ENCODE assay signal across 8 cellular contexts in genomic region chr17:17108681-17109049, GRCh38.
DNase-seq lines count a peak whose midpoint lies in the region; ATAC-seq lines count a peak whose summit lies in the region.

No MANE protein-coding gene starts in this region.

- no peaks in the 10 kb centered on the region for H3K9me3 Mint-ChIP-seq in naive thymus-derived CD8-positive, alpha-beta T cell

- peak overlapping the region; percentile 69 to 90 for H3K27ac ChIP-seq in esophagus (ENCODE audit: low read depth in 2 of 2, low read length in 1 of 2)

- DNase-seq in A172 (ENCODE audit: low spot score) (peak; percentile 27), NCI-H69 (lab: John Stamatoyannopoulos, UW) (peak; percentile 65), mesenteric fat pad (ENCODE audit: low spot score) (no peak), NCI-H1436 treated with DMSO at 0.1 percent for 48 hours (lab: John Stamatoyannopoulos, UW) (no peak), NCI-H524 treated with DMSO at 0.1 percent for 48 hours (lab: John Stamatoyannopoulos, UW) (no peak)
- DNase-seq in naive thymus-derived CD8-positive, alpha-beta T cell: peak in 1 of 10 donors; percentile 34
- no peak for DNase-seq in activated T-cell treated with anti-CD3 and anti-CD28 coated beads, Interleukin-2, amount 50 U/mL, for 48 hours

- H3K4me3 Mint-ChIP-seq in naive thymus-derived CD8-positive, alpha-beta T cell: peak overlapping the region in 4 of 10 donors; percentile 2 to 72 (median 29)

- H3K4me1 ChIP-seq in esophagus (ENCODE audit: control insufficient read depth in 2 of 2, insufficient read depth in 2 of 2, low read length in 1 of 2): peaks cover 27 to 41% of the 10 kb centered on the region in 2 donors

- H3K27me3 Mint-ChIP-seq in naive thymus-derived CD8-positive, alpha-beta T cell: no peaks in the 10 kb centered on the region

- H3K27me3 ChIP-seq in esophagus (ENCODE audit: control insufficient read depth in 1 of 2, insufficient read depth in 2 of 2, low read length in 2 of 2): no peaks in the 10 kb centered on the region

- peaks cover 40 to 80% (median 78%) of the 10 kb centered on the region in 4 donors for H3K4me1 Mint-ChIP-seq in naive thymus-derived CD8-positive, alpha-beta T cell

- H3K27ac Mint-ChIP-seq in naive thymus-derived CD8-positive, alpha-beta T cell: peak overlapping the region in 8 of 10 donors; percentile 9 to 93 (median 79)

- H3K36me3 ChIP-seq in esophagus (ENCODE audit: control insufficient read depth in 2 of 2, insufficient read depth in 2 of 2, low read length in 1 of 2): peaks cover 2 to 13% of the 10 kb centered on the region in 2 donors

- H3K4me3 ChIP-seq in esophagus (ENCODE audit: low read depth in 1 of 2, low read length in 2 of 2): no peak overlapping the region

- POLR2A ChIA-PET in naive thymus-derived CD8-positive, alpha-beta T cell (lab: Charles Lee): interaction anchor here (0.9 to 1.3 kb wide), 2 partner anchors 10 to 17 kb away, joined by 3 to 5 read pairs; no protein-coding TSS in a partner anchor

- no peaks in the 10 kb centered on the region for H3K9me3 ChIP-seq in esophagus (ENCODE audit: control insufficient read depth in 2 of 2, insufficient read depth in 1 of 2, low read depth in 1 of 2, low read length in 1 of 2)

- H3K36me3 Mint-ChIP-seq in naive thymus-derived CD8-positive, alpha-beta T cell: peaks cover 0 to 3% (median 0%) of the 10 kb centered on the region in 3 donors

- no peak for ATAC-seq in naive thymus-derived CD8-positive, alpha-beta T cell

- WGBS in esophagus, 2 donors: 41 to 44% methylated on average over 8 of the region's 8 CpGs

Comparison
In these comparisons a context has a peak if more than half of its experiments do, and no peak if none do; other contexts are left out.
1. DNase-seq: peak in A172 (single experiment) and NCI-H69 (single experiment); none in mesenteric fat pad (single experiment), NCI-H1436 treated with DMSO at 0.1 percent for 48 hours (single experiment), activated T-cell treated with anti-CD3 and anti-CD28 coated beads, Interleukin-2, amount 50 U/mL, for 48 hours (0 of 2) and NCI-H524 treated with DMSO at 0.1 percent for 48 hours (single experiment).